ENCODE assay signal across 17 cellular contexts in genomic region chr12:129298921-129299320, GRCh38.
"Had no signal": no experiment of that assay in that cellular context is flagged by ENCODE, and none has a peak within 500 bp of the region (broad histone marks: within the 10 kb centered on the region; RNA-seq: fewer than 3 reads in every experiment).

No MANE protein-coding gene starts in this region.

- H3K36me3 ChIP-seq: SJSA1 had no signal

- H3K4me1 ChIP-seq: SJSA1 had no signal

- H3K27ac ChIP-seq: HL-60, RWPE1, SJSA1, SK-N-MC had no signal

- H3K4me3 ChIP-seq: SJSA1, SK-N-MC had no signal

- H3K27me3 ChIP-seq: SJSA1 had no signal

- DNase-seq: NCI-H1048, NCI-H1105, NCI-H1417, NCI-H1436 treated with DMSO at 0.1 percent for 48 hours, NCI-H1694, NCI-H187 treated with DMSO at 0.1 percent for 48 hours, NCI-H2029 treated with DMSO at 0.1 percent for 48 hours, NCI-H2171 treated with DMSO at 0.1 percent for 48 hours, NCI-H2227 treated with DMSO at 0.1 percent for 48 hours, NCI-H524, NCI-H748 treated with DMSO at 0.1 percent for 48 hours, SHP77 treated with DMSO at 0.1 percent for 48 hours had no signal

- ATAC-seq: Panc1 had no signal
